Comparison of ENCODE assay signal across 10 cellular contexts in genomic region chr9:113547501-113547900, GRCh38.
A peak's percentile ranks its signal among the peaks of the same experiment; 100 is the strongest.
DNase-seq lines count a peak whose midpoint lies in the region; ATAC-seq and TF ChIP-seq lines count a peak whose summit lies in the region.
"Had no signal": no experiment of that assay in that cellular context is flagged by ENCODE, and none has a peak within 500 bp of the region (broad histone marks: within the 10 kb centered on the region; RNA-seq: fewer than 3 reads in every experiment).

No MANE protein-coding gene starts in this region.

- H3K27ac ChIP-seq in lower lobe of right lung, result peak overlapping the region; percentile 49
- H3K27ac ChIP-seq in stomach smooth muscle (ENCODE audit: low read length), result peak overlapping the region; percentile 60

- no peak for TF ChIP-seq CTCF in lower lobe of right lung (IDR thresholded peaks at IDR 0.05)

- H3K4me3 ChIP-seq in lower lobe of right lung, result no peak overlapping the region
- no peak overlapping the region for H3K4me3 ChIP-seq in stomach smooth muscle (ENCODE audit: low read length in 2 of 2)
- H3K4me3 ChIP-seq: transverse colon had no signal

- DNase-seq in activated naive CD4-positive, alpha-beta T cell treated with anti-CD3 and anti-CD28 coated beads for 36 hours, result no peak
- DNase-seq in activated naive CD4-positive, alpha-beta T cell (lab: John Stamatoyannopoulos, UW), result no peak
- DNase-seq in activated naive CD8-positive, alpha-beta T cell treated with anti-CD3 and anti-CD28 coated beads, Interleukin-2, amount 10 ng/mL, durations not matched to agents 7 days and 5 days, result no peak
- no peak for DNase-seq in lower lobe of right lung
- no peak for DNase-seq in activated CD4-positive, CD25-positive, alpha-beta regulatory T cell (lab: John Stamatoyannopoulos, UW)
- no peak for DNase-seq in NCI-H2029 treated with DMSO at 0.1 percent for 48 hours (lab: John Stamatoyannopoulos, UW)
- DNase-seq in SKM-1 (lab: John Stamatoyannopoulos, UW; ENCODE audit: unreplicated experiment), result no peak
- DNase-seq: NCI-H2171, transverse colon had no signal

- no peak overlapping the region for H3K9ac ChIP-seq in stomach smooth muscle (ENCODE audit: low read length in 2 of 2)

- no peak for ATAC-seq in activated naive CD8-positive, alpha-beta T cell treated with anti-CD3 and anti-CD28 coated beads, Interleukin-2, amount 10 ng/mL, durations not matched to agents 7 days and 5 days (ENCODE audit: low read depth)
- no peak for ATAC-seq in lower lobe of right lung

- peaks cover 23% of the 10 kb centered on the region for H3K4me1 Mint-ChIP-seq in activated naive CD4-positive, alpha-beta T cell treated with anti-CD3 and anti-CD28 coated beads for 36 hours (ENCODE audit: low read depth)
- H3K4me1 Mint-ChIP-seq in activated naive CD8-positive, alpha-beta T cell treated with anti-CD3 and anti-CD28 coated beads, Interleukin-2, amount 10 ng/mL, durations not matched to agents 7 days and 5 days, result peaks cover 38% of the 10 kb centered on the region

- no peaks in the 10 kb centered on the region for H3K27me3 ChIP-seq in lower lobe of right lung (ENCODE audit: low read depth)
- H3K27me3 ChIP-seq in stomach smooth muscle (ENCODE audit: control insufficient read depth in 1 of 2, insufficient read depth in 2 of 2, low read length in 2 of 2), result no peaks in the 10 kb centered on the region
- H3K27me3 ChIP-seq: transverse colon had no signal

- intact Hi-C loops in activated naive CD4-positive, alpha-beta T cell treated with anti-CD3 and anti-CD28 coated beads for 36 hours (cut with micrococcal nuclease), result loop anchor here (5.0 kb wide), 1 partner anchor 35 kb away; no protein-coding TSS in a partner anchor
- intact Hi-C loops in lower lobe of right lung (cut with DNase I), result no loop called here

- H3K27me3 Mint-ChIP-seq in activated naive CD4-positive, alpha-beta T cell treated with anti-CD3 and anti-CD28 coated beads for 36 hours (ENCODE audit: low read depth), result no peaks in the 10 kb centered on the region
- H3K27me3 Mint-ChIP-seq in activated naive CD8-positive, alpha-beta T cell treated with anti-CD3 and anti-CD28 coated beads, Interleukin-2, amount 10 ng/mL, durations not matched to agents 7 days and 5 days, result no peaks in the 10 kb centered on the region

- H3K36me3 Mint-ChIP-seq in activated naive CD4-positive, alpha-beta T cell treated with anti-CD3 and anti-CD28 coated beads for 36 hours (ENCODE audit: low read depth), result no peaks in the 10 kb centered on the region
- H3K36me3 Mint-ChIP-seq in activated naive CD8-positive, alpha-beta T cell treated with anti-CD3 and anti-CD28 coated beads, Interleukin-2, amount 10 ng/mL, durations not matched to agents 7 days and 5 days, result peaks cover 41% of the 10 kb centered on the region

- H3K4me1 ChIP-seq in lower lobe of right lung (peaks cover 41% of the 10 kb centered on the region), stomach smooth muscle (ENCODE audit: control insufficient read depth, insufficient read depth, low read length) (peaks cover 25% of the 10 kb centered on the region)

- CTCF ChIA-PET in activated naive CD4-positive, alpha-beta T cell treated with anti-CD3 and anti-CD28 coated beads for 36 hours (lab: Charles Lee), result interaction anchor here (1.2 kb wide), 1 partner anchor 101 kb away, joined by 5 read pairs; no protein-coding TSS in a partner anchor

- no peaks in the 10 kb centered on the region for H3K9me3 Mint-ChIP-seq in activated naive CD4-positive, alpha-beta T cell treated with anti-CD3 and anti-CD28 coated beads for 36 hours
- H3K9me3 Mint-ChIP-seq in activated naive CD8-positive, alpha-beta T cell treated with anti-CD3 and anti-CD28 coated beads, Interleukin-2, amount 10 ng/mL, durations not matched to agents 7 days and 5 days, result no peaks in the 10 kb centered on the region

- peaks cover 14% of the 10 kb centered on the region for H3K36me3 ChIP-seq in lower lobe of right lung
- peaks cover under 1 to 5% of the 10 kb centered on the region in 2 donors for H3K36me3 ChIP-seq in stomach smooth muscle (ENCODE audit: control insufficient read depth in 2 of 2, insufficient read depth in 2 of 2, low read length in 2 of 2)
- H3K36me3 ChIP-seq: transverse colon had no signal

- POLR2A ChIA-PET in activated naive CD8-positive, alpha-beta T cell treated with anti-CD3 and anti-CD28 coated beads, Interleukin-2, amount 10 ng/mL, durations not matched to agents 7 days and 5 days (lab: Charles Lee), result interaction anchor here (1.3 kb wide), 1 partner anchor 31 kb away, joined by 3 read pairs; no protein-coding TSS in a partner anchor

- H3K9me3 ChIP-seq in lower lobe of right lung, result no peaks in the 10 kb centered on the region
- no peaks in the 10 kb centered on the region for H3K9me3 ChIP-seq in stomach smooth muscle (ENCODE audit: control insufficient read depth in 2 of 2, low read length in 2 of 2)
- H3K9me3 ChIP-seq: transverse colon had no signal

- no peak overlapping the region for H3K4me3 Mint-ChIP-seq in activated naive CD4-positive, alpha-beta T cell treated with anti-CD3 and anti-CD28 coated beads for 36 hours
- H3K4me3 Mint-ChIP-seq in activated naive CD8-positive, alpha-beta T cell treated with anti-CD3 and anti-CD28 coated beads, Interleukin-2, amount 10 ng/mL, durations not matched to agents 7 days and 5 days, result no peak overlapping the region

- peak overlapping the region; percentile 87 for H3K27ac Mint-ChIP-seq in activated naive CD4-positive, alpha-beta T cell treated with anti-CD3 and anti-CD28 coated beads for 36 hours
- peak overlapping the region; percentile 60 for H3K27ac Mint-ChIP-seq in activated naive CD8-positive, alpha-beta T cell treated with anti-CD3 and anti-CD28 coated beads, Interleukin-2, amount 10 ng/mL, durations not matched to agents 7 days and 5 days
